Comparison of ENCODE assay signal across 32 cellular contexts in genomic region chr4:76232681-76233080, GRCh38. TPM values are rescaled to one million over a fixed set of nuclear protein-coding genes. Genes with fewer than 3 reads are reported as not detected.
DNase-seq lines count a peak whose midpoint lies in the region; ATAC-seq, FAIRE-seq and TF ChIP-seq lines count a peak whose summit lies in the region.
"Had no signal": no experiment of that assay in that cellular context is flagged by ENCODE, and none has a peak within 500 bp of the region (broad histone marks: within the 10 kb centered on the region; RNA-seq: fewer than 3 reads in every experiment).

No MANE protein-coding gene starts in this region.

- H3K36me3 Mint-ChIP-seq in MCF 10A (ENCODE audit: insufficient read depth, unreplicated experiment): no peaks in the 10 kb centered on the region

- no peak for ATAC-seq in pancreas
- ATAC-seq in GM21529 (IDR thresholded peaks at IDR 0.05; ENCODE audit: unreplicated experiment): no peak
- ATAC-seq: activated T-cell treated with anti-CD3 and anti-CD28 coated beads, Interleukin-2, amount 50 U/mL, for 72 hours; body of pancreas; esophagus mucosa; stimulated activated naive CD8-positive, alpha-beta T cell treated with anti-CD3 and anti-CD28 coated beads, Interleukin-15, Interleukin-2, amounts not matched to agents 100 U/mL and 50 U/mL, for 24 hours had no signal

- CTCF ChIA-PET in MCF 10A (lab: Yijun Ruan, JAX): interaction anchor here (0.5 to 0.6 kb wide), 2 partner anchors 479 to 1054 kb away, joined by 4 to 5 read pairs; no protein-coding TSS in a partner anchor

- H3K27ac ChIP-seq in breast epithelium (no peak overlapping the region), VCaP (peak overlapping the region; percentile 72; the same call in 1 of the 2 replicates), small intestine (ENCODE audit: low read depth in 1 of 2, low read length in 1 of 2) (no peak overlapping the region), pancreas (no peak overlapping the region)
- H3K27ac ChIP-seq: adrenal gland, left lung, parathyroid adenoma, thoracic aorta, uterus had no signal

- no peaks in the 10 kb centered on the region for H3K27me3 ChIP-seq in breast epithelium
- no peaks in the 10 kb centered on the region for H3K27me3 ChIP-seq in small intestine (ENCODE audit: control insufficient read depth in 2 of 2, insufficient read depth in 2 of 2, low read length in 2 of 2)
- no peaks in the 10 kb centered on the region for H3K27me3 ChIP-seq in pancreas
- H3K27me3 ChIP-seq: adrenal gland, body of pancreas, left lung, uterus had no signal

- peak overlapping the region; percentile 83 for H3K27ac Mint-ChIP-seq in MCF 10A (ENCODE audit: low read depth, unreplicated experiment)
- H3K27ac Mint-ChIP-seq: activated naive CD4-positive, alpha-beta T cell treated with anti-CD3 and anti-CD28 coated beads for 36 hours; activated T-cell treated with anti-CD3 and anti-CD28 coated beads, Interleukin-2, amount 50 U/mL, for 72 hours; endodermal cell; memory B cell had no signal

- POLR2A ChIA-PET in MCF 10A (lab: Yijun Ruan, JAX): interaction anchor here (0.8 to 7.8 kb wide), 7 partner anchors 8 to 74 kb away, joined by 3 to 69 read pairs (median 4); partner anchors contain the start of genes SCARB2 and STBD1

- peak; percentile 30 for FAIRE-seq in small intestine (lab: Jason Lieb, UNC)
- FAIRE-seq in pancreas (lab: Jason Lieb, UNC): no peak
- FAIRE-seq: HTR-8/SVneo had no signal

- no peaks in the 10 kb centered on the region for H3K4me1 ChIP-seq in breast epithelium
- no peaks in the 10 kb centered on the region for H3K4me1 ChIP-seq in small intestine (ENCODE audit: control insufficient read depth in 2 of 2, insufficient read depth in 1 of 2, low read depth in 1 of 2, low read length in 1 of 2)
- peaks cover 20 to 30% (median 23%) of the 10 kb centered on the region in 3 donors for H3K4me1 ChIP-seq in pancreas
- H3K4me1 ChIP-seq: adrenal gland, parathyroid adenoma, uterus had no signal

- no peaks in the 10 kb centered on the region for H3K36me3 ChIP-seq in breast epithelium
- no peaks in the 10 kb centered on the region for H3K36me3 ChIP-seq in small intestine (ENCODE audit: control insufficient read depth in 2 of 2, insufficient read depth in 2 of 2, low read length in 2 of 2)
- no peaks in the 10 kb centered on the region for H3K36me3 ChIP-seq in pancreas
- H3K36me3 ChIP-seq: adrenal gland, left lung, thoracic aorta, uterus had no signal

- intact Hi-C loops in MCF 10A (cut with micrococcal nuclease): no loop called here
- intact Hi-C loops in breast epithelium (cut with DNase I; ENCODE audit: low total_unique reads): no loop called here
- intact Hi-C loops in pancreas (cut with DNase I): no loop called here

- TF ChIP-seq POLR2A in breast epithelium (IDR thresholded peaks at IDR 0.05): no peak

- peaks cover 15% of the 10 kb centered on the region for H3K9me3 Mint-ChIP-seq in MCF 10A (ENCODE audit: unreplicated experiment)

- DNase-seq in MCF 10A (ENCODE audit: unreplicated experiment): peak; percentile 34
- DNase-seq in breast epithelium (ENCODE audit: low spot score in 2 of 2): no peak
- peak; percentile 29 for DNase-seq in fibroblast of the aortic adventitia (ENCODE audit: low read depth)
- DNase-seq in small intestine: no peak
- DNase-seq in pancreas: no peak
- no peak for DNase-seq in T1000 (lab: John Stamatoyannopoulos, UW)
- DNase-seq: 8988T; activated naive CD4-positive, alpha-beta T cell treated with anti-CD3 and anti-CD28 coated beads for 36 hours; activated T-cell treated with anti-CD3 and anti-CD28 coated beads, Interleukin-2, amount 50 U/mL, for 72 hours; adrenal gland; body of pancreas; Calu3; dermis blood vessel endothelial cell; endodermal cell; GOT3; hippocampal formation; Kasumi-1; left lung; MV-4-11; NCI-H1436; OCI-M1; stimulated activated CD4-positive, alpha-beta T cell treated with anti-CD3 and anti-CD28 coated beads, Interleukin-1b, Interleukin-23, amount 100 ng/mL, for 48 hours; stimulated activated naive CD8-positive, alpha-beta T cell treated with anti-CD3 and anti-CD28 coated beads, Interleukin-15, Interleukin-2, amounts not matched to agents 100 U/mL and 50 U/mL, for 24 hours; uterus had no signal

- no TSS peak for BruUV-seq in MCF 10A (replicated peaks; lab: Mats Ljungman, UMichigan)

- H3K4me1 Mint-ChIP-seq in MCF 10A (ENCODE audit: insufficient read depth, unreplicated experiment): peaks cover 46% of the 10 kb centered on the region
- H3K4me1 Mint-ChIP-seq: memory B cell had no signal

- H3K27me3 Mint-ChIP-seq in MCF 10A (ENCODE audit: insufficient read depth, unreplicated experiment): no peaks in the 10 kb centered on the region
- H3K27me3 Mint-ChIP-seq: memory B cell had no signal

- H3K4me3 ChIP-seq in breast epithelium (no peak overlapping the region), fibroblast of the aortic adventitia (ENCODE audit: low read depth, low read length) (no peak overlapping the region), small intestine (ENCODE audit: low read depth in 1 of 2, low read length in 2 of 2) (no peak overlapping the region), pancreas (no peak overlapping the region)
- H3K4me3 ChIP-seq: adrenal gland, body of pancreas, thoracic aorta, uterus had no signal

- WGBS in small intestine, 3 donors: 76 to 86% (median 83%) methylated on average over 1 of the region's 1 CpG
- WGBS in pancreas, 2 donors: 71 to 87% methylated on average over 1 of the region's 1 CpG

- H3K4me3 Mint-ChIP-seq in MCF 10A (ENCODE audit: unreplicated experiment): peak overlapping the region; percentile 48
- H3K4me3 Mint-ChIP-seq: activated naive CD4-positive, alpha-beta T cell treated with anti-CD3 and anti-CD28 coated beads for 36 hours; activated T-cell treated with anti-CD3 and anti-CD28 coated beads, Interleukin-2, amount 50 U/mL, for 72 hours; memory B cell had no signal

- no peaks in the 10 kb centered on the region for H3K9me3 ChIP-seq in breast epithelium
- no peaks in the 10 kb centered on the region for H3K9me3 ChIP-seq in small intestine (ENCODE audit: control insufficient read depth, low read depth)
- no peaks in the 10 kb centered on the region for H3K9me3 ChIP-seq in pancreas
- H3K9me3 ChIP-seq: adrenal gland, body of pancreas, thoracic aorta, uterus had no signal

- no peak for TF ChIP-seq CTCF in MCF 10A (IDR thresholded peaks at IDR 0.05; ENCODE audit: unreplicated experiment)
- TF ChIP-seq CTCF in breast epithelium (IDR thresholded peaks at IDR 0.05): no peak
- TF ChIP-seq CTCF in VCaP (conservative IDR thresholded peaks at IDR 0.05): no peak
- TF ChIP-seq CTCF in fibroblast of the aortic adventitia (IDR thresholded peaks at IDR 0.05; ENCODE audit: insufficient read depth, low read length): no peak
- no peak for TF ChIP-seq CTCF in pancreas (IDR thresholded peaks at IDR 0.05)

RNA-seq across cellular contexts. Expression of gene FAM47E, which starts 18.8 kb away (rescaled TPM):
- 1.0 TPM in 2 replicates for total RNA-seq in MCF 10A (2022)
- 10 to 100 TPM in 1 of 3 donors, 1 to 10 TPM in 2; 6.1 to 17.9 (median 9.5) TPM for total RNA-seq in breast epithelium
- 0.18 TPM in 1 of 2 replicates, not detected in the other for total RNA-seq in fibroblast of the aortic adventitia (ENCODE audit: low replicate concordance)
- polyA plus RNA-seq in small intestine: 1 to 10 TPM; 1.8 to 7.6 (median 3.0) TPM
- 10 to 100 TPM in 2 of 6 donors, 1 to 10 TPM in 4; 3.6 to 11.5 (median 7.3) TPM for total RNA-seq in pancreas
- polyA plus RNA-seq in pancreas: 10 to 100 TPM; 13.1 to 14.8 TPM
- total RNA-seq: activated naive CD4-positive, alpha-beta T cell treated with anti-CD3 and anti-CD28 coated beads for 36 hours; activated T-cell treated with anti-CD3 and anti-CD28 coated beads, Interleukin-2, amount 50 U/mL, for 72 hours; T-helper 1 cell treated with Interleukin-12 subunit alpha and Interleukin-12 subunit beta and Interleukin-4 antibody, amounts not matched to agents 30 ng/mL and 1 ng/mL, for 36 hours had no signal

RNA-seq across cellular contexts. Expression of gene SCARB2, which starts 19.1 kb away (rescaled TPM):
- total RNA-seq in MCF 10A (2022): 67.2 and 71.4 TPM in 2 replicates
- total RNA-seq in breast epithelium: 100 to 1,000 TPM; 148 to 231 (median 160) TPM
- 114 and 184 TPM in 2 replicates for total RNA-seq in fibroblast of the aortic adventitia (ENCODE audit: low replicate concordance)
- 10 to 100 TPM; 27.7 to 61.0 (median 34.9) TPM for polyA plus RNA-seq in small intestine
- total RNA-seq in pancreas: 100 to 1,000 TPM in 1 of 6 donors, 10 to 100 TPM in 5; 65.4 to 123 (median 73.3) TPM
- 10 to 100 TPM; 36.8 to 50.7 TPM for polyA plus RNA-seq in pancreas

Comparison
In these comparisons a context has a peak if more than half of its experiments do, and no peak if none do; other contexts are left out.
1. DNase-seq: peak in MCF 10A (single experiment) and fibroblast of the aortic adventitia (single experiment); none in breast epithelium (0 of 2), small intestine (single experiment), pancreas (0 of 6) and T1000 (single experiment).